ENCODE assay signal across 27 cellular contexts in the genomic region with DNA sequence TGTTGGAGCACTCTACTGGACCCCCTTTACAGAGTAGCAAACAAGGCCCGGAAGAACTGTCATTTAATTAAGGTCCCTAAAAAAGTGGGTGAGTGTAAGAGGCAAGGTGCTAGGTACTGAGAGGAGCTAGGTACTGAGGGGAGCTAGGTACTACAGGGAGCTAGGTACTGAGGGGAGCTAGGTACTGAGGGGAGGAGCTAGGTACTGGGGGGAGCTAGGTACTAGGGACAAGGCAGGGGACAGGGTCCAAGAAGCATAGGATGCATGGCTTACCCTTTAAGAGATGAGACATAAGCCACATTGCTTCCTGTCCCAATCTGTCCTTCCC. TPM values are rescaled to one million over a fixed set of nuclear protein-coding genes. Genes with fewer than 3 reads are reported as not detected.
A peak's percentile ranks its signal among the peaks of the same experiment; 100 is the strongest.
DNase-seq lines count a peak whose midpoint lies in the region; ATAC-seq and TF ChIP-seq lines count a peak whose summit lies in the region.
"Had no signal": no experiment of that assay in that cellular context is flagged by ENCODE, and none has a peak within 500 bp of the region (broad histone marks: within the 10 kb centered on the region; RNA-seq: fewer than 3 reads in every experiment).

No MANE protein-coding gene starts in this region.

- no peak for TF ChIP-seq EP300 in esophagus muscularis mucosa (IDR thresholded peaks at IDR 0.05)

- H3K9me3 Mint-ChIP-seq in MCF 10A (ENCODE audit: unreplicated experiment), result no peaks in the 10 kb centered on the region
- H3K9me3 Mint-ChIP-seq in activated T-cell treated with anti-CD3 and anti-CD28 coated beads, Interleukin-2, amount 50 U/mL, for 72 hours, result peaks cover 4 to 6% of the 10 kb centered on the region in 2 donors
- peaks cover 8% of the 10 kb centered on the region for H3K9me3 Mint-ChIP-seq in activated T-helper 17 cell treated with anti-CD3 and anti-CD28 coated beads, Interleukin-2, amount 50 U/mL, for 72 hours

- H3K4me3 Mint-ChIP-seq in MCF 10A (ENCODE audit: unreplicated experiment), result peak overlapping the region; percentile 80
- no peak overlapping the region for H3K4me3 Mint-ChIP-seq in activated T-cell treated with anti-CD3 and anti-CD28 coated beads, Interleukin-2, amount 50 U/mL, for 72 hours
- H3K4me3 Mint-ChIP-seq in activated T-helper 17 cell treated with anti-CD3 and anti-CD28 coated beads, Interleukin-2, amount 50 U/mL, for 72 hours, result no peak overlapping the region
- H3K4me3 Mint-ChIP-seq: CD4-positive, alpha-beta memory T cell; HFFc6 had no signal

- peak overlapping the region; percentile 5 for H3K27ac Mint-ChIP-seq in MCF 10A (ENCODE audit: low read depth, unreplicated experiment)
- H3K27ac Mint-ChIP-seq in activated T-cell treated with anti-CD3 and anti-CD28 coated beads, Interleukin-2, amount 50 U/mL, for 72 hours, result no peak overlapping the region
- H3K27ac Mint-ChIP-seq in activated T-helper 17 cell treated with anti-CD3 and anti-CD28 coated beads, Interleukin-2, amount 50 U/mL, for 72 hours, result no peak overlapping the region
- H3K27ac Mint-ChIP-seq: HFFc6 had no signal

- no peak overlapping the region for H3K4me3 ChIP-seq in esophagus muscularis mucosa
- H3K4me3 ChIP-seq in skin epidermis, result peak overlapping the region in 3 of 7 experiments; percentile 5 to 46 (median 37)
- H3K4me3 ChIP-seq: BLaER1 treated with 17β-estradiol and CSF1 and Interleukin-3, amounts not matched to agents 10 nM and 100 nM; GM12878; Peyer's patch; SJSA1 had no signal

- CTCF ChIA-PET in MCF 10A (lab: Yijun Ruan, JAX), result interaction anchor here (0.7 to 6.5 kb wide), 11 partner anchors 20 to 369 kb away, joined by 3 to 49 read pairs (median 7); no protein-coding TSS in a partner anchor

- H3K27ac ChIP-seq in esophagus muscularis mucosa (replicated peaks in 1 of 4) (no peak overlapping the region), skin epidermis (peak overlapping the region in 14 of 21 experiments; percentile 2 to 77 (median 54))
- H3K27ac ChIP-seq: BLaER1 treated with 17β-estradiol and CSF1 and Interleukin-3, amounts not matched to agents 10 nM and 100 nM; KMS-11; Peyer's patch; SJSA1 had no signal

- DNase-seq in MCF 10A (ENCODE audit: unreplicated experiment) (peak; percentile 4), esophagus muscularis mucosa (ENCODE audit: extremely low spot score) (peak; percentile 64), NCI-H2081 (lab: John Stamatoyannopoulos, UW) (no peak), retina (no peak)
- no peak for DNase-seq in activated T-cell treated with anti-CD3 and anti-CD28 coated beads, Interleukin-2, amount 50 U/mL, for 72 hours
- DNase-seq: Caco-2; CD4-positive, alpha-beta memory T cell; DMS 273 treated with DMSO at 0.1 percent for 48 hours; DND-41; HFFc6; NCI-H1105 treated with DMSO at 0.1 percent for 48 hours; NCI-H1694; NCI-H2081 treated with DMSO at 0.1 percent for 48 hours; NCI-H2171 treated with DMSO at 0.1 percent for 48 hours; NCI-H446; NCI-H526; Peyer's patch had no signal

- H3K36me3 ChIP-seq in esophagus muscularis mucosa, result no peaks in the 10 kb centered on the region
- H3K36me3 ChIP-seq: BLaER1 treated with 17β-estradiol and CSF1 and Interleukin-3, amounts not matched to agents 10 nM and 100 nM; Peyer's patch; SJSA1 had no signal

- BruUV-seq in MCF 10A (replicated peaks; lab: Mats Ljungman, UMichigan), result no TSS peak

- no peaks in the 10 kb centered on the region for H3K27me3 Mint-ChIP-seq in MCF 10A (ENCODE audit: insufficient read depth, unreplicated experiment)
- H3K27me3 Mint-ChIP-seq in activated T-cell treated with anti-CD3 and anti-CD28 coated beads, Interleukin-2, amount 50 U/mL, for 72 hours (ENCODE audit: low read depth), result peaks cover 10% of the 10 kb centered on the region
- peaks cover 16% of the 10 kb centered on the region for H3K27me3 Mint-ChIP-seq in activated T-helper 17 cell treated with anti-CD3 and anti-CD28 coated beads, Interleukin-2, amount 50 U/mL, for 72 hours

- peaks cover 26% of the 10 kb centered on the region for H3K4me1 Mint-ChIP-seq in MCF 10A (ENCODE audit: insufficient read depth, unreplicated experiment)
- no peaks in the 10 kb centered on the region for H3K4me1 Mint-ChIP-seq in activated T-cell treated with anti-CD3 and anti-CD28 coated beads, Interleukin-2, amount 50 U/mL, for 72 hours (ENCODE audit: low read depth)
- H3K4me1 Mint-ChIP-seq in activated T-helper 17 cell treated with anti-CD3 and anti-CD28 coated beads, Interleukin-2, amount 50 U/mL, for 72 hours, result no peaks in the 10 kb centered on the region
- H3K4me1 Mint-ChIP-seq: CD4-positive, alpha-beta memory T cell had no signal

- 92% methylated on average over 1 of the region's 1 CpG for WGBS in esophagus muscularis mucosa

- peaks cover 72% of the 10 kb centered on the region for H3K36me3 Mint-ChIP-seq in MCF 10A (ENCODE audit: insufficient read depth, unreplicated experiment)
- H3K36me3 Mint-ChIP-seq in activated T-cell treated with anti-CD3 and anti-CD28 coated beads, Interleukin-2, amount 50 U/mL, for 72 hours (ENCODE audit: insufficient read depth in 2 of 2), result peaks cover 0 to 4% of the 10 kb centered on the region in 2 donors
- no peaks in the 10 kb centered on the region for H3K36me3 Mint-ChIP-seq in activated T-helper 17 cell treated with anti-CD3 and anti-CD28 coated beads, Interleukin-2, amount 50 U/mL, for 72 hours (ENCODE audit: low read depth)
- H3K36me3 Mint-ChIP-seq: CD4-positive, alpha-beta memory T cell had no signal

- peaks cover 0 to 12% (median 0%) of the 10 kb centered on the region in 4 donors for H3K27me3 ChIP-seq in esophagus muscularis mucosa
- H3K27me3 ChIP-seq: BLaER1 treated with 17β-estradiol and CSF1 and Interleukin-3, amounts not matched to agents 10 nM and 100 nM; Peyer's patch had no signal

- no peak for TF ChIP-seq CTCF in MCF 10A (IDR thresholded peaks at IDR 0.05; ENCODE audit: unreplicated experiment)
- no peak for TF ChIP-seq CTCF in esophagus muscularis mucosa (IDR thresholded peaks at IDR 0.05)

- H3K9me3 ChIP-seq in esophagus muscularis mucosa, result no peaks in the 10 kb centered on the region
- H3K9me3 ChIP-seq: Peyer's patch, SJSA1 had no signal

- ATAC-seq in activated T-cell treated with anti-CD3 and anti-CD28 coated beads, Interleukin-2, amount 50 U/mL, for 72 hours (replicated peaks in 1 of 2), result no peak
- no peak for ATAC-seq in activated T-helper 17 cell treated with anti-CD3 and anti-CD28 coated beads, Interleukin-2, amount 50 U/mL, for 72 hours (replicated peaks)
- ATAC-seq: GM12878, Right ventricle myocardium inferior had no signal

- H3K4me1 ChIP-seq in esophagus muscularis mucosa, result no peaks in the 10 kb centered on the region
- H3K4me1 ChIP-seq: Caco-2, Peyer's patch, SJSA1 had no signal

- TF ChIP-seq POLR2A in esophagus muscularis mucosa (IDR thresholded peaks at IDR 0.05; ENCODE audit: low read depth), result no peak

- POLR2A ChIA-PET in MCF 10A (lab: Yijun Ruan, JAX), result interaction anchor here (0.6 to 27.6 kb wide), 12 partner anchors 7 to 491 kb away, joined by 3 to 1235 read pairs (median 8); partner anchors contain the start of genes EIF4B, KRT5 and KRT6A

- intact Hi-C loops in MCF 10A (cut with micrococcal nuclease) (loop anchor here (5.0 kb wide), 1 partner anchor 143 kb away; no protein-coding TSS in a partner anchor), esophagus muscularis mucosa (cut with DNase I) (no loop called here)

RNA-seq across cellular contexts. Expression of gene KRT5, which starts 4.9 kb away (rescaled TPM):
- 1,273 and 3,552 TPM in 2 replicates for total RNA-seq in MCF 10A (2022)
- 1 to 10 TPM in 1 of 4 donors, under 1 TPM in 1, not detected in 2; 0.46 to 1.2 TPM for total RNA-seq in esophagus muscularis mucosa
- total RNA-seq in activated T-cell treated with anti-CD3 and anti-CD28 coated beads, Interleukin-2, amount 50 U/mL, for 72 hours, result not detected
- total RNA-seq in activated T-helper 17 cell treated with anti-CD3 and anti-CD28 coated beads, Interleukin-2, amount 50 U/mL, for 72 hours, result not detected
- total RNA-seq: CD4-positive, alpha-beta memory T cell; GM12878; H7; HFFc6; HT1080; SJSA1 had no signal

RNA-seq across cellular contexts. Expression of gene KRT6A, which starts 22.2 kb away (rescaled TPM):
- total RNA-seq in MCF 10A (2022) (1,403 and 1,688 TPM in 2 replicates), esophagus muscularis mucosa (1 to 10 TPM in 1 of 4 donors, not detected in 3; 5.4 TPM)
- total RNA-seq in activated T-cell treated with anti-CD3 and anti-CD28 coated beads, Interleukin-2, amount 50 U/mL, for 72 hours, result not detected
- total RNA-seq in activated T-helper 17 cell treated with anti-CD3 and anti-CD28 coated beads, Interleukin-2, amount 50 U/mL, for 72 hours, result not detected
- total RNA-seq: CD4-positive, alpha-beta memory T cell; GM12878; H7; HFFc6; HT1080; SJSA1 had no signal

RNA-seq across cellular contexts. Expression of gene KRT71, which starts 37.7 kb away (rescaled TPM):
- total RNA-seq in MCF 10A (2022) (not detected in 2 replicates), esophagus muscularis mucosa (not detected)
- not detected for total RNA-seq in activated T-cell treated with anti-CD3 and anti-CD28 coated beads, Interleukin-2, amount 50 U/mL, for 72 hours
- not detected for total RNA-seq in activated T-helper 17 cell treated with anti-CD3 and anti-CD28 coated beads, Interleukin-2, amount 50 U/mL, for 72 hours
- total RNA-seq: CD4-positive, alpha-beta memory T cell; GM12878; H7; HFFc6; HT1080; OCI-LY7; Peyer's patch; Right ventricle myocardium inferior; SJSA1 had no signal

RNA-seq across cellular contexts. Expression of gene KRT6C, which starts 41.7 kb away (rescaled TPM):
- total RNA-seq in MCF 10A (2022) (0.19 and 0.44 TPM in 2 replicates), esophagus muscularis mucosa (not detected)
- total RNA-seq in activated T-cell treated with anti-CD3 and anti-CD28 coated beads, Interleukin-2, amount 50 U/mL, for 72 hours, result not detected
- not detected for total RNA-seq in activated T-helper 17 cell treated with anti-CD3 and anti-CD28 coated beads, Interleukin-2, amount 50 U/mL, for 72 hours
- total RNA-seq: Caco-2; CD4-positive, alpha-beta memory T cell; GM12878; H7; HFFc6; HT1080; OCI-LY7; Right ventricle myocardium inferior; SJSA1 had no signal

RNA-seq across cellular contexts. Expression of gene KRT74, which starts 58.4 kb away (rescaled TPM):
- total RNA-seq in MCF 10A (2022), result not detected in 2 replicates
- not detected for total RNA-seq in esophagus muscularis mucosa
- under 1 TPM in 1 of 2 donors, not detected in 1; 0.12 TPM for total RNA-seq in activated T-cell treated with anti-CD3 and anti-CD28 coated beads, Interleukin-2, amount 50 U/mL, for 72 hours
- not detected for total RNA-seq in activated T-helper 17 cell treated with anti-CD3 and anti-CD28 coated beads, Interleukin-2, amount 50 U/mL, for 72 hours
- total RNA-seq: Caco-2; CD4-positive, alpha-beta memory T cell; GM12878; H7; HFFc6; HT1080; OCI-LY7; Peyer's patch; Right ventricle myocardium inferior; SJSA1 had no signal

Comparison
In these comparisons a context has a peak if more than half of its experiments do, and no peak if none do; other contexts are left out.
1. DNase-seq: peak in MCF 10A (single experiment) and esophagus muscularis mucosa (single experiment); none in activated T-cell treated with anti-CD3 and anti-CD28 coated beads, Interleukin-2, amount 50 U/mL, for 72 hours (0 of 2), NCI-H2081 (0 of 2) and retina (single experiment).
2. H3K27ac ChIP-seq: peak in skin epidermis (14 of 21); none in esophagus muscularis mucosa (0 of 4).
3. RNA of gene KRT5, which starts 4.9 kb away (total RNA-seq): 1,273 to 3,552 TPM in MCF 10A; 0.46 to 1.2 TPM in esophagus muscularis mucosa, not detected in activated T-cell treated with anti-CD3 and anti-CD28 coated beads, Interleukin-2, amount 50 U/mL, for 72 hours and not detected in activated T-helper 17 cell treated with anti-CD3 and anti-CD28 coated beads, Interleukin-2, amount 50 U/mL, for 72 hours; every median in the first group is over 100 times any median in the second.
4. RNA of gene KRT6A, which starts 22.2 kb away (total RNA-seq): 1,403 to 1,688 TPM in MCF 10A; 5.4 TPM in esophagus muscularis mucosa, not detected in activated T-cell treated with anti-CD3 and anti-CD28 coated beads, Interleukin-2, amount 50 U/mL, for 72 hours and not detected in activated T-helper 17 cell treated with anti-CD3 and anti-CD28 coated beads, Interleukin-2, amount 50 U/mL, for 72 hours; every median in the first group is over 100 times any median in the second.